In genomic region chr5:153357493-153358112, GRCh38 we compare ENCODE assay signal across 2 cellular contexts.
TF ChIP-seq lines count a peak whose summit lies in the region.

No MANE protein-coding gene starts in this region.

TF ChIP-seq in HepG2, 621 proteins besides CTCF, POLR2A, EP300 and RAD21:
- TF ChIP-seq ZNF12 (CRISPR knock-in tag; IDR thresholded peaks at IDR 0.05) (no peak), HNRNPH1 (optimal IDR thresholded peaks at IDR 0.05; ENCODE audit: low read depth, low read length) (no peak), CEBPB (IDR thresholded peaks at IDR 0.05; ENCODE audit: borderline replicate concordance, low read depth, low read length) (peak; percentile 63; the same call in 1 of the 2 replicates), TBX3 (IDR thresholded peaks at IDR 0.05; ENCODE audit: borderline replicate concordance) (no peak), MAFF (IDR thresholded peaks at IDR 0.05; ENCODE audit: low read depth, low read length) (peak; percentile 40; the same call in 1 of the 2 replicates), MAFK (conservative IDR thresholded peaks at IDR 0.05 in 1 of 2, IDR thresholded peaks at IDR 0.05 in 1 of 2; ENCODE audit: low read length in 2 of 2) (peak; percentile 26 to 53; a peak in 3 of 4 replicates)

TF ChIP-seq in H1, 55 proteins besides CTCF, POLR2A, EP300 and RAD21:
- TF ChIP-seq CEBPB (IDR thresholded peaks at IDR 0.05; ENCODE audit: low read depth, low read length) (peak; percentile 31; the same call in 1 of the 2 replicates), SIX5 (IDR thresholded peaks at IDR 0.05; ENCODE audit: low read depth, low read length) (no peak)
